ENCODE assay signal across 26 cellular contexts in genomic region chr16:10370096-10370726, GRCh38. TPM values are rescaled to one million over a fixed set of nuclear protein-coding genes. Genes with fewer than 3 reads are reported as not detected.
DNase-seq lines count a peak whose midpoint lies in the region; ATAC-seq, FAIRE-seq and TF ChIP-seq lines count a peak whose summit lies in the region.
"Had no signal": no experiment of that assay in that cellular context is flagged by ENCODE, and none has a peak within 500 bp of the region (broad histone marks: within the 10 kb centered on the region; RNA-seq: fewer than 3 reads in every experiment).

No MANE protein-coding gene starts in this region.

- peaks cover 3 to 44% (median 20%) of the 10 kb centered on the region in 7 donors for H3K9me3 Mint-ChIP-seq in CD14-positive monocyte
- H3K9me3 Mint-ChIP-seq: H9 had no signal

- H3K27me3 ChIP-seq in bronchial epithelial cell (ENCODE audit: control insufficient read depth, insufficient read depth, low read length), result no peaks in the 10 kb centered on the region
- H3K27me3 ChIP-seq: ovary had no signal

- no peak overlapping the region for H3K4me3 Mint-ChIP-seq in CD14-positive monocyte
- H3K4me3 Mint-ChIP-seq: activated naive CD8-positive, alpha-beta T cell; activated T-cell treated with anti-CD3 and anti-CD28 coated beads, Interleukin-2, amount 50 U/mL, for 24 hours; CD8-positive, alpha-beta T cell; H9; memory B cell; naive thymus-derived CD8-positive, alpha-beta T cell; T-cell had no signal

- no peak overlapping the region for H3K27ac Mint-ChIP-seq in CD14-positive monocyte
- H3K27ac Mint-ChIP-seq: activated naive CD8-positive, alpha-beta T cell; activated T-cell treated with anti-CD3 and anti-CD28 coated beads, Interleukin-2, amount 50 U/mL, for 24 hours; CD8-positive, alpha-beta T cell; H9; memory B cell; T-cell had no signal

- intact Hi-C loops in CD14-positive monocyte (cut with micrococcal nuclease), result no loop called here

- H3K36me3 Mint-ChIP-seq in CD14-positive monocyte, result no peaks in the 10 kb centered on the region
- H3K36me3 Mint-ChIP-seq: CD8-positive, alpha-beta T cell; T-cell had no signal

- H3K27me3 Mint-ChIP-seq in CD14-positive monocyte (ENCODE audit: low read depth in 3 of 3), result peaks cover 0 to 5% (median 1%) of the 10 kb centered on the region in 3 donors
- H3K27me3 Mint-ChIP-seq: activated naive CD8-positive, alpha-beta T cell; activated T-cell treated with anti-CD3 and anti-CD28 coated beads, Interleukin-2, amount 50 U/mL, for 24 hours; memory B cell; naive thymus-derived CD8-positive, alpha-beta T cell; T-cell had no signal

- ATAC-seq in GM18517 (IDR thresholded peaks at IDR 0.05; ENCODE audit: unreplicated experiment), result peak; percentile 70
- peak; percentile 26 for ATAC-seq in GM19468 (IDR thresholded peaks at IDR 0.05; ENCODE audit: extremely low read depth, unreplicated experiment)
- ATAC-seq in HG03064 (IDR thresholded peaks at IDR 0.05; ENCODE audit: low read depth, unreplicated experiment), result peak; percentile 67
- ATAC-seq: CD8-positive, alpha-beta T cell; naive thymus-derived CD8-positive, alpha-beta T cell; Right ventricle myocardium inferior; T-cell had no signal

- in situ Hi-C loops in G401 (cut with HindIII; ENCODE audit: low sequenced_read_pairs), result no loop called here

- no peaks in the 10 kb centered on the region for H3K36me3 ChIP-seq in bronchial epithelial cell (ENCODE audit: control insufficient read depth, insufficient read depth, low read length)
- H3K36me3 ChIP-seq: ovary had no signal

- no peaks in the 10 kb centered on the region for H3K4me1 Mint-ChIP-seq in CD14-positive monocyte
- H3K4me1 Mint-ChIP-seq: memory B cell had no signal

- no peak for FAIRE-seq in bronchial epithelial cell (lab: Jason Lieb, UNC)

- no peak overlapping the region for H3K4me3 ChIP-seq in bronchial epithelial cell (ENCODE audit: low read depth, low read length)
- H3K4me3 ChIP-seq: coronary artery, ovary had no signal

- TF ChIP-seq CTCF in bronchial epithelial cell (IDR thresholded peaks at IDR 0.05; ENCODE audit: insufficient read depth, low read length, severe bottlenecking) (no peak), CD14-positive monocyte (IDR thresholded peaks at IDR 0.05) (no peak)

- DNase-seq in bronchial epithelial cell (ENCODE audit: low read depth) (peak; percentile 17), G401 (ENCODE audit: low spot score) (no peak), CD14-positive monocyte (ENCODE audit: low spot score) (no peak), NOMO-1 (lab: John Stamatoyannopoulos, UW; ENCODE audit: unreplicated experiment in 2 of 2) (no peak)
- DNase-seq in activated CD8-positive, alpha-beta memory T cell treated with anti-CD3 and anti-CD28 coated beads, Interleukin-2, amount 50 U/mL, for 48 hours, result no peak
- DNase-seq: activated CD4-positive, alpha-beta T cell treated with anti-CD3 and anti-CD28 coated beads, Interleukin-2, amount 50 U/mL, for 48 hours; activated T-cell treated with anti-CD3 and anti-CD28 coated beads, Interleukin-2, amount 50 U/mL, for 24 hours; CD8-positive, alpha-beta T cell; DMS79; H9; hippocampal formation; islet precursor cell; KBM-7; MV-4-11; naive thymus-derived CD8-positive, alpha-beta T cell; NCI-H2081 treated with DMSO at 0.1 percent for 48 hours; NCI-H524; ovary; T-cell had no signal

RNA-seq across cellular contexts. Expression of gene ATF7IP2, which starts 15.7 kb away (rescaled TPM):
- 4.2 and 4.7 TPM in 2 replicates for total RNA-seq in bronchial epithelial cell
- total RNA-seq in G401 (2014; rRNA removed; shearing (Covaris generic)), result 12.5 and 25.0 TPM in 2 replicates
- polyA plus RNA-seq in CD14-positive monocyte, result 10 to 100 TPM in 1 of 2 donors, 1 to 10 TPM in 1; 8.7 to 11.9 TPM
